In genomic region chr19:18735752-18736151, GRCh38 we compare ENCODE assay signal across 23 cellular contexts. TPM values are rescaled to one million over a fixed set of nuclear protein-coding genes. Genes with fewer than 3 reads are reported as not detected.
"Had no signal": no experiment of that assay in that cellular context is flagged by ENCODE, and none has a peak within 500 bp of the region (broad histone marks: within the 10 kb centered on the region; RNA-seq: fewer than 3 reads in every experiment).

No MANE protein-coding gene starts in this region.

- H3K27ac Mint-ChIP-seq: activated naive CD8-positive, alpha-beta T cell treated with anti-CD3 and anti-CD28 coated beads for 36 hours; effector memory CD8-positive, alpha-beta T cell; type B pancreatic cell had no signal

- H3K4me3 Mint-ChIP-seq: activated naive CD8-positive, alpha-beta T cell treated with anti-CD3 and anti-CD28 coated beads for 36 hours; brain; effector memory CD8-positive, alpha-beta T cell; stimulated activated naive CD8-positive, alpha-beta T cell treated with anti-CD3 and anti-CD28 coated beads, Interleukin-15, amount 100 ng/mL, for 72 hours; type B pancreatic cell had no signal

- FAIRE-seq: small intestine had no signal

- H3K27ac ChIP-seq: left ventricle myocardium inferior, prostate gland, VCaP had no signal

- H3K9me3 Mint-ChIP-seq: activated naive CD8-positive, alpha-beta T cell treated with anti-CD3 and anti-CD28 coated beads for 36 hours; effector memory CD8-positive, alpha-beta T cell; stimulated activated naive CD8-positive, alpha-beta T cell treated with anti-CD3 and anti-CD28 coated beads, Interleukin-15, amount 100 ng/mL, for 72 hours; type B pancreatic cell had no signal

- ATAC-seq: effector memory CD8-positive, alpha-beta T cell; right cardiac atrium; stimulated activated naive CD8-positive, alpha-beta T cell treated with anti-CD3 and anti-CD28 coated beads, Interleukin-15, amount 100 ng/mL, for 72 hours had no signal

- DNase-seq: activated CD4-positive, alpha-beta T cell treated with anti-CD3 and anti-CD28 coated beads, Interleukin-2, amount 50 U/mL, for 4 hours; activated naive CD8-positive, alpha-beta T cell treated with anti-CD3 and anti-CD28 coated beads for 36 hours; amniotic stem cell; effector memory CD8-positive, alpha-beta T cell; left ventricle myocardium inferior; mammary epithelial cell; right cardiac atrium; small intestine; stimulated activated CD4-positive, alpha-beta T cell treated with anti-CD3 and anti-CD28 coated beads, Interleukin-15, amount 100 ng/mL, for 24 hours; stimulated activated CD4-positive, alpha-beta T cell treated with anti-CD3 and anti-CD28 coated beads, Interleukin-2, amount 100 ng/mL, for 48 hours; stimulated activated naive CD8-positive, alpha-beta T cell treated with anti-CD3 and anti-CD28 coated beads, Interleukin-15, amount 100 ng/mL, for 72 hours; T-helper 1 cell; T-helper 9 cell had no signal

- H3K36me3 Mint-ChIP-seq: activated naive CD8-positive, alpha-beta T cell treated with anti-CD3 and anti-CD28 coated beads for 36 hours; type B pancreatic cell had no signal

- H3K9me3 ChIP-seq: left ventricle myocardium inferior, prostate gland had no signal

- H3K36me3 ChIP-seq: left ventricle myocardium inferior, prostate gland had no signal

- H3K4me3 ChIP-seq: left ventricle myocardium inferior, prostate gland had no signal

- H3K4me1 ChIP-seq: prostate gland had no signal

- H3K27me3 Mint-ChIP-seq: activated naive CD8-positive, alpha-beta T cell treated with anti-CD3 and anti-CD28 coated beads for 36 hours; brain; effector memory CD8-positive, alpha-beta T cell; stimulated activated naive CD8-positive, alpha-beta T cell treated with anti-CD3 and anti-CD28 coated beads, Interleukin-15, amount 100 ng/mL, for 72 hours; type B pancreatic cell had no signal

RNA-seq across cellular contexts. Expression of gene COMP, which starts 55.4 kb away (rescaled TPM):
- total RNA-seq: activated CD8-positive, alpha-beta memory T cell treated with anti-CD3 and anti-CD28 coated beads for 36 hours; activated naive CD8-positive, alpha-beta T cell treated with anti-CD3 and anti-CD28 coated beads for 36 hours; dermis microvascular lymphatic vessel endothelial cell; glomerular endothelial cell; kidney epithelial cell; mononuclear cell had no signal
- polyA plus RNA-seq: mammary epithelial cell, neural cell had no signal
